ENCODE assay signal across 22 cellular contexts in the genomic region with DNA sequence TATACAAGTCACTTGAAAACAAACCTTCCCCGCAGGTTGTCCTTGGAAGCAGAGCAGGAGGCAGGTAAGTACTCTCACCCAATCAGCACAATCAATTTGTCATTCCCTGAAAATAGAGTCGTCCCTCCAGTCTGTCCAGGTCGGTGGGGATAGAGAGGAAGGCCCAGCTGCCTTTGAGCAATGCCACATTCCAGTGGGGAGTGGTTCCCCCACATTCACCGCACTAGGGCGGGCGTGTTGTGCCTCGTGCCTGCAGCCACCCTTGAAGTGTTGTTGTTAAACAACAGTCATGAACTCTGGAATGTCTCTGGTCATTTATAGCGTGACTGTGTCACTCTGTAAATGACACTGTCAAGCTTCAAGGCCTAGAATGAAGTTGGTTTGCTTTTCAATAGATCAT. TPM values are rescaled to one million over a fixed set of nuclear protein-coding genes. Genes with fewer than 3 reads are reported as not detected.
DNase-seq lines count a peak whose midpoint lies in the region; ATAC-seq and TF ChIP-seq lines count a peak whose summit lies in the region.
"Had no signal": no experiment of that assay in that cellular context is flagged by ENCODE, and none has a peak within 500 bp of the region (broad histone marks: within the 10 kb centered on the region; RNA-seq: fewer than 3 reads in every experiment).

No MANE protein-coding gene starts in this region.

- WGBS in smooth muscle cell (ENCODE audit: low lambda C conversion rate): 27% methylated on average over 8 of the region's 8 CpGs

- H3K36me3 ChIP-seq in smooth muscle cell (ENCODE audit: low read depth): no peaks in the 10 kb centered on the region
- H3K36me3 ChIP-seq: brain microvascular endothelial cell, HAP-1, Peyer's patch had no signal

- peak overlapping the region; percentile 31 for H2AFZ ChIP-seq in smooth muscle cell (ENCODE audit: low read depth)

- H3K9me3 Mint-ChIP-seq in T-helper 2 cell treated with Interferon-gamma antibody and Interleukin-4, amounts not matched to agents 5 μg/mL and 100 μg/mL, for 36 hours: no peaks in the 10 kb centered on the region
- peaks cover 5% of the 10 kb centered on the region for H3K9me3 Mint-ChIP-seq in activated T-helper 2 cell treated with anti-CD3 and anti-CD28 coated beads, Interferon-gamma antibody, Interleukin-2, Interleukin-4, amounts not matched to agents 10 μg/mL and 5 μg/mL and 100 μg/mL, durations not matched to agents 14 hours and 24 hours and 36 hours
- H3K9me3 Mint-ChIP-seq: CD4-positive, alpha-beta memory T cell; memory B cell had no signal

- no peaks in the 10 kb centered on the region for H3F3A ChIP-seq in smooth muscle cell (ENCODE audit: low read depth)

- H3K27me3 Mint-ChIP-seq in T-helper 2 cell treated with Interferon-gamma antibody and Interleukin-4, amounts not matched to agents 5 μg/mL and 100 μg/mL, for 36 hours (ENCODE audit: low read depth): no peaks in the 10 kb centered on the region
- no peaks in the 10 kb centered on the region for H3K27me3 Mint-ChIP-seq in activated T-helper 2 cell treated with anti-CD3 and anti-CD28 coated beads, Interferon-gamma antibody, Interleukin-2, Interleukin-4, amounts not matched to agents 10 μg/mL and 5 μg/mL and 100 μg/mL, durations not matched to agents 14 hours and 24 hours and 36 hours (ENCODE audit: low read depth)
- H3K27me3 Mint-ChIP-seq: CD4-positive, alpha-beta memory T cell; memory B cell had no signal

- peaks cover 78% of the 10 kb centered on the region for H3K4me1 Mint-ChIP-seq in T-helper 2 cell treated with Interferon-gamma antibody and Interleukin-4, amounts not matched to agents 5 μg/mL and 100 μg/mL, for 36 hours (ENCODE audit: low read depth)
- H3K4me1 Mint-ChIP-seq in activated T-helper 2 cell treated with anti-CD3 and anti-CD28 coated beads, Interferon-gamma antibody, Interleukin-2, Interleukin-4, amounts not matched to agents 10 μg/mL and 5 μg/mL and 100 μg/mL, durations not matched to agents 14 hours and 24 hours and 36 hours (ENCODE audit: low read depth): peaks cover 85% of the 10 kb centered on the region

- peak overlapping the region; percentile 71 for H3K9ac ChIP-seq in smooth muscle cell (ENCODE audit: low read depth)

- intact Hi-C loops in activated T-helper 2 cell treated with anti-CD3 and anti-CD28 coated beads, Interferon-gamma antibody, Interleukin-2, Interleukin-4, amounts not matched to agents 10 μg/mL and 5 μg/mL and 100 μg/mL, durations not matched to agents 14 hours and 24 hours and 36 hours (cut with micrococcal nuclease): no loop called here
- intact Hi-C loops in left colon (cut with DNase I, micrococcal nuclease): no loop called here

- H3K4me2 ChIP-seq in smooth muscle cell: peak overlapping the region; percentile 45

- peaks cover 12% of the 10 kb centered on the region for H3K36me3 Mint-ChIP-seq in T-helper 2 cell treated with Interferon-gamma antibody and Interleukin-4, amounts not matched to agents 5 μg/mL and 100 μg/mL, for 36 hours (ENCODE audit: low read depth)
- H3K36me3 Mint-ChIP-seq in activated T-helper 2 cell treated with anti-CD3 and anti-CD28 coated beads, Interferon-gamma antibody, Interleukin-2, Interleukin-4, amounts not matched to agents 10 μg/mL and 5 μg/mL and 100 μg/mL, durations not matched to agents 14 hours and 24 hours and 36 hours (ENCODE audit: low read depth): peaks cover 18% of the 10 kb centered on the region
- H3K36me3 Mint-ChIP-seq: CD4-positive, alpha-beta memory T cell; memory B cell; WTC11 had no signal

- peak; percentile 94 for ATAC-seq in left colon
- no peak for ATAC-seq in GM18909 (IDR thresholded peaks at IDR 0.05; ENCODE audit: poor library complexity, unreplicated experiment)
- ATAC-seq: WTC11 had no signal

- no peaks in the 10 kb centered on the region for H3K79me2 ChIP-seq in smooth muscle cell (ENCODE audit: low read depth)

- no peaks in the 10 kb centered on the region for H3K4me1 ChIP-seq in smooth muscle cell (ENCODE audit: low read depth)
- H3K4me1 ChIP-seq: HAP-1 had no signal

- H3K4me3 Mint-ChIP-seq in T-helper 2 cell treated with Interferon-gamma antibody and Interleukin-4, amounts not matched to agents 5 μg/mL and 100 μg/mL, for 36 hours: peak overlapping the region; percentile 8
- H3K4me3 Mint-ChIP-seq in activated T-helper 2 cell treated with anti-CD3 and anti-CD28 coated beads, Interferon-gamma antibody, Interleukin-2, Interleukin-4, amounts not matched to agents 10 μg/mL and 5 μg/mL and 100 μg/mL, durations not matched to agents 14 hours and 24 hours and 36 hours (ENCODE audit: low read depth): no peak overlapping the region
- H3K4me3 Mint-ChIP-seq: memory B cell, WTC11 had no signal

- H4K20me1 ChIP-seq in smooth muscle cell (ENCODE audit: low read depth): no peaks in the 10 kb centered on the region

- no peak for DNase-seq in T-helper 2 cell treated with Interferon-gamma antibody and Interleukin-4, amounts not matched to agents 5 μg/mL and 100 μg/mL, for 36 hours (ENCODE audit: low spot score)
- no peak for DNase-seq in T-helper 2 cell
- no peak for DNase-seq in activated T-helper 2 cell treated with anti-CD3 and anti-CD28 coated beads, Interferon-gamma antibody, Interleukin-2, Interleukin-4, amounts not matched to agents 10 μg/mL and 5 μg/mL and 100 μg/mL, durations not matched to agents 14 hours and 24 hours and 36 hours (ENCODE audit: low spot score)
- peak in 1 of 2 donors; percentile 42 for DNase-seq in left colon
- DNase-seq in smooth muscle cell (lab: John Stamatoyannopoulos, UW; ENCODE audit: unreplicated experiment): no peak
- DNase-seq in GM20000 (ENCODE audit: low spot score): no peak
- no peak for DNase-seq in NCI-H1105 treated with DMSO at 0.1 percent for 48 hours (lab: John Stamatoyannopoulos, UW)
- DNase-seq: activated CD8-positive, alpha-beta memory T cell treated with anti-CD3 and anti-CD28 coated beads, Interleukin-2, amount 50 U/mL, for 4 hours; activated naive CD4-positive, alpha-beta T cell treated with anti-CD3 and anti-CD28 coated beads, Interleukin-2, amount 50 U/mL, for 16 hours; brain microvascular endothelial cell; CD4-positive, alpha-beta memory T cell; NCI-H1048; NCI-H748 treated with DMSO at 0.1 percent for 48 hours; occipital lobe; Peyer's patch; SW 1271 had no signal

- H3K27me3 ChIP-seq in smooth muscle cell (ENCODE audit: low read depth): no peaks in the 10 kb centered on the region
- H3K27me3 ChIP-seq: brain microvascular endothelial cell, Peyer's patch had no signal

- TF ChIP-seq CTCF in smooth muscle cell (IDR thresholded peaks at IDR 0.05; ENCODE audit: borderline replicate concordance, insufficient read depth, poor library complexity, severe bottlenecking) (no peak), GM20000 (IDR thresholded peaks at IDR 0.05; ENCODE audit: extremely low read depth, missing control alignments) (no peak)

- H3K9me3 ChIP-seq in smooth muscle cell (replicated peaks; ENCODE audit: low read depth): no peaks in the 10 kb centered on the region
- H3K9me3 ChIP-seq: HAP-1, Peyer's patch had no signal

- peak overlapping the region; percentile 88 for H3K27ac ChIP-seq in smooth muscle cell (ENCODE audit: low read depth)
- H3K27ac ChIP-seq: brain microvascular endothelial cell, Peyer's patch had no signal

- peak overlapping the region; percentile 37 for H3K27ac Mint-ChIP-seq in T-helper 2 cell treated with Interferon-gamma antibody and Interleukin-4, amounts not matched to agents 5 μg/mL and 100 μg/mL, for 36 hours
- peak overlapping the region; percentile 77 for H3K27ac Mint-ChIP-seq in activated T-helper 2 cell treated with anti-CD3 and anti-CD28 coated beads, Interferon-gamma antibody, Interleukin-2, Interleukin-4, amounts not matched to agents 10 μg/mL and 5 μg/mL and 100 μg/mL, durations not matched to agents 14 hours and 24 hours and 36 hours
- H3K27ac Mint-ChIP-seq: memory B cell, WTC11 had no signal

- no peak overlapping the region for H3K4me3 ChIP-seq in smooth muscle cell
- H3K4me3 ChIP-seq: HAP-1, Peyer's patch, skin epidermis had no signal

RNA-seq across cellular contexts. Expression of a gene that starts 33.4 kb away (rescaled TPM):
- total RNA-seq in activated T-helper 2 cell treated with anti-CD3 and anti-CD28 coated beads, Interferon-gamma antibody, Interleukin-2, Interleukin-4, amounts not matched to agents 10 μg/mL and 5 μg/mL and 100 μg/mL, durations not matched to agents 14 hours and 24 hours and 36 hours: 49.1 and 52.3 TPM in 2 replicates
- total RNA-seq in left colon (10 to 100 TPM; 16.6 to 25.9 TPM), smooth muscle cell (15.6 and 16.1 TPM in 2 replicates)
- 13.3 and 15.1 TPM in 2 replicates for polyA plus RNA-seq in smooth muscle cell
- total RNA-seq: G401 had no signal
